In genomic region chr9:98783518-98784226, GRCh38 we compare ENCODE assay signal across 32 cellular contexts. TPM values are rescaled to one million over a fixed set of nuclear protein-coding genes. Genes with fewer than 3 reads are reported as not detected.
DNase-seq lines count a peak whose midpoint lies in the region; ATAC-seq and TF ChIP-seq lines count a peak whose summit lies in the region.
"Had no signal": no experiment of that assay in that cellular context is flagged by ENCODE, and none has a peak within 500 bp of the region (broad histone marks: within the 10 kb centered on the region; RNA-seq: fewer than 3 reads in every experiment).

No MANE protein-coding gene starts in this region.

- H3K9ac ChIP-seq in colonic mucosa (ENCODE audit: low read depth in 2 of 2, low read length in 2 of 2): no peak overlapping the region

- H3K4me3 Mint-ChIP-seq in Caco-2 (ENCODE audit: unreplicated experiment) (no peak overlapping the region), osteocyte (ENCODE audit: unreplicated experiment) (no peak overlapping the region)
- H3K4me3 Mint-ChIP-seq: activated CD4-positive, alpha-beta T cell treated with anti-CD3 and anti-CD28 coated beads, Interleukin-2, amount 10 ng/mL, durations not matched to agents 7 days and 5 days; activated T-cell treated with anti-CD3 and anti-CD28 coated beads, Interleukin-2, amount 50 U/mL, for 72 hours; brain; CD4-positive, alpha-beta T cell; H9; T-helper 2 cell treated with Interferon-gamma antibody and Interleukin-4, amounts not matched to agents 5 μg/mL and 100 μg/mL, for 36 hours had no signal

- ATAC-seq in activated CD4-positive, CD25-positive, alpha-beta regulatory T cell treated with anti-CD3 and anti-CD28 coated beads, Interleukin-2, amount 50 U/mL, for 24 hours: no peak
- ATAC-seq in HG03097 (IDR thresholded peaks at IDR 0.05; ENCODE audit: low FRiP score, unreplicated experiment): no peak
- ATAC-seq: activated T-cell treated with anti-CD3 and anti-CD28 coated beads, Interleukin-2, amount 50 U/mL, for 72 hours; GM12878; Right ventricle myocardium inferior had no signal

- H3K27me3 ChIP-seq in Caco-2 (replicated peaks; ENCODE audit: control insufficient read depth, insufficient read depth, low read length): no peaks in the 10 kb centered on the region
- H3K27me3 ChIP-seq in colonic mucosa: no peaks in the 10 kb centered on the region
- H3K27me3 ChIP-seq: MG63, ovary, suprapubic skin had no signal

- CTCF ChIA-PET in Caco-2 (lab: Charles Lee): no interaction called here

- no peak overlapping the region for H3K4me3 ChIP-seq in Caco-2 (ENCODE audit: low read depth, low read length)
- no peak overlapping the region for H3K4me3 ChIP-seq in colonic mucosa
- H3K4me3 ChIP-seq: GM12878, lung, MG63, ovary, suprapubic skin had no signal

- TF ChIP-seq CTCF in Caco-2 (IDR thresholded peaks at IDR 0.05; ENCODE audit: insufficient read depth in 1 of 2, low read depth in 1 of 2, low read length in 1 of 2, severe bottlenecking in 1 of 2, unreplicated experiment in 1 of 2): no peak
- TF ChIP-seq CTCF in colonic mucosa (IDR thresholded peaks at IDR 0.05): no peak
- TF ChIP-seq CTCF in osteocyte (IDR thresholded peaks at IDR 0.05): no peak

- H3K9me3 ChIP-seq in Caco-2: no peaks in the 10 kb centered on the region
- H3K9me3 ChIP-seq in colonic mucosa: no peaks in the 10 kb centered on the region
- H3K9me3 ChIP-seq: MG63, ovary, suprapubic skin had no signal

- no peak for DNase-seq in Caco-2
- peak; percentile 35 for DNase-seq in MV-4-11 (lab: John Stamatoyannopoulos, UW)
- DNase-seq in colonic mucosa: peak; percentile 14
- DNase-seq in osteocyte (ENCODE audit: extremely low spot score, unreplicated experiment): peak; percentile 69
- no peak for DNase-seq in effector CD8-positive, alpha-beta T cell (lab: John Stamatoyannopoulos, UW)
- DNase-seq: activated CD4-positive, alpha-beta T cell treated with anti-CD3 and anti-CD28 coated beads, Interleukin-2, amount 10 ng/mL, durations not matched to agents 7 days and 5 days; activated naive CD4-positive, alpha-beta T cell treated with anti-CD3 and anti-CD28 coated beads, Interleukin-2, amount 50 U/mL, for 16 hours; activated T-cell treated with anti-CD3 and anti-CD28 coated beads, Interleukin-2, amount 50 U/mL, for 72 hours; AML-193; amniotic stem cell; CD4-positive, alpha-beta T cell; cerebellar nuclear complex; H9; KG1; MG63; NCI-H1436; NCI-H2081; NCI-H2227 treated with DMSO at 0.1 percent for 48 hours; NCI-H526; NK-92 treated with Interleukin-12 subunit alpha and Interleukin-12 subunit beta, amount 100 ng/mL, for 24 hours; ovary; stimulated activated CD4-positive, alpha-beta T cell treated with anti-CD3 and anti-CD28 coated beads, Interleukin-1b, Interleukin-23, amount 100 ng/mL, for 48 hours; stimulated activated naive CD4-positive, alpha-beta T cell treated with Interleukin-2 at 50 U/mL for 16 hours had no signal

- POLR2A ChIA-PET in Caco-2 (lab: Charles Lee): no interaction called here

- no peaks in the 10 kb centered on the region for H3K27me3 Mint-ChIP-seq in Caco-2 (ENCODE audit: insufficient read depth, unreplicated experiment)
- H3K27me3 Mint-ChIP-seq in osteocyte (ENCODE audit: unreplicated experiment): no peaks in the 10 kb centered on the region
- H3K27me3 Mint-ChIP-seq: activated CD4-positive, alpha-beta T cell treated with anti-CD3 and anti-CD28 coated beads, Interleukin-2, amount 10 ng/mL, durations not matched to agents 7 days and 5 days; brain; CD4-positive, alpha-beta T cell had no signal

- no peaks in the 10 kb centered on the region for H3K9me3 Mint-ChIP-seq in Caco-2 (ENCODE audit: unreplicated experiment)
- H3K9me3 Mint-ChIP-seq in osteocyte (ENCODE audit: unreplicated experiment): no peaks in the 10 kb centered on the region
- H3K9me3 Mint-ChIP-seq: activated CD4-positive, alpha-beta T cell treated with anti-CD3 and anti-CD28 coated beads, Interleukin-2, amount 10 ng/mL, durations not matched to agents 7 days and 5 days; activated T-cell treated with anti-CD3 and anti-CD28 coated beads, Interleukin-2, amount 50 U/mL, for 72 hours; brain; CD4-positive, alpha-beta T cell; H9; T-helper 2 cell treated with Interferon-gamma antibody and Interleukin-4, amounts not matched to agents 5 μg/mL and 100 μg/mL, for 36 hours had no signal

- H3K4me1 ChIP-seq in Caco-2: peaks cover 53% of the 10 kb centered on the region
- no peaks in the 10 kb centered on the region for H3K4me1 ChIP-seq in colonic mucosa

- intact Hi-C loops in Caco-2 (cut with micrococcal nuclease; ENCODE audit: unreplicated experiment): no loop called here
- intact Hi-C loops in colonic mucosa (cut with DNase I): no loop called here

- no TSS peak for BruUV-seq in Caco-2 (replicated peaks; lab: Mats Ljungman, UMichigan)

- H3K27ac Mint-ChIP-seq in Caco-2 (ENCODE audit: unreplicated experiment) (peak overlapping the region; percentile 91), osteocyte (ENCODE audit: unreplicated experiment) (no peak overlapping the region)
- H3K27ac Mint-ChIP-seq: activated CD4-positive, alpha-beta T cell treated with anti-CD3 and anti-CD28 coated beads, Interleukin-2, amount 10 ng/mL, durations not matched to agents 7 days and 5 days; activated T-cell treated with anti-CD3 and anti-CD28 coated beads, Interleukin-2, amount 50 U/mL, for 72 hours; CD4-positive, alpha-beta T cell; H9; T-helper 2 cell treated with Interferon-gamma antibody and Interleukin-4, amounts not matched to agents 5 μg/mL and 100 μg/mL, for 36 hours had no signal

- H3K27ac ChIP-seq in colonic mucosa: no peak overlapping the region
- H3K27ac ChIP-seq: HL-60, ovary, suprapubic skin had no signal

- no peaks in the 10 kb centered on the region; the same call in 1 of the 2 replicates for H3K36me3 ChIP-seq in Caco-2 (ENCODE audit: control insufficient read depth, insufficient read depth, low read length)
- H3K36me3 ChIP-seq in colonic mucosa: no peaks in the 10 kb centered on the region
- H3K36me3 ChIP-seq: ovary had no signal

- H3K36me3 Mint-ChIP-seq in Caco-2 (ENCODE audit: insufficient read depth, unreplicated experiment) (peaks cover 40% of the 10 kb centered on the region), osteocyte (ENCODE audit: unreplicated experiment) (peaks cover 20% of the 10 kb centered on the region)

- peaks cover 44% of the 10 kb centered on the region for H3K4me1 Mint-ChIP-seq in Caco-2 (ENCODE audit: low read depth, unreplicated experiment)
- H3K4me1 Mint-ChIP-seq in osteocyte (ENCODE audit: unreplicated experiment): peaks cover 4% of the 10 kb centered on the region
- H3K4me1 Mint-ChIP-seq: activated CD4-positive, alpha-beta T cell treated with anti-CD3 and anti-CD28 coated beads, Interleukin-2, amount 10 ng/mL, durations not matched to agents 7 days and 5 days; H9 had no signal

RNA-seq across cellular contexts. Expression of gene ANKS6, which starts 12.7 kb away (rescaled TPM):
- total RNA-seq in Caco-2 (2022) (21.1 and 27.8 TPM in 2 replicates), colonic mucosa (10 to 100 TPM; 19.5 to 22.0 TPM), osteocyte (16.6 and 21.1 TPM in 2 replicates)

RNA-seq across cellular contexts. Expression of gene GALNT12, which starts 23.8 kb away (rescaled TPM):
- total RNA-seq in Caco-2 (2022) (3.6 and 3.9 TPM in 2 replicates), colonic mucosa (100 to 1,000 TPM in 1 of 2 donors, 10 to 100 TPM in 1; 69.6 to 145 TPM), osteocyte (not detected in 2 replicates)

Comparison
In these comparisons a context has a peak if more than half of its experiments do, and no peak if none do; other contexts are left out.
1. DNase-seq: peak in MV-4-11 (single experiment), colonic mucosa (single experiment) and osteocyte (single experiment); none in Caco-2 (0 of 2) and effector CD8-positive, alpha-beta T cell (single experiment).
2. RNA of gene GALNT12, which starts 23.8 kb away (total RNA-seq): 69.6 to 145 TPM in colonic mucosa; 3.6 to 3.9 TPM in Caco-2 and not detected in osteocyte; every median in the first group is over 10 times any median in the second.